In genomic region chr2:2899826-2900225, GRCh38 we compare ENCODE assay signal across 17 cellular contexts.
A peak's percentile ranks its signal among the peaks of the same experiment; 100 is the strongest.
DNase-seq lines count a peak whose midpoint lies in the region; ATAC-seq, FAIRE-seq and TF ChIP-seq lines count a peak whose summit lies in the region.
"Had no signal": no experiment of that assay in that cellular context is flagged by ENCODE, and none has a peak within 500 bp of the region (broad histone marks: within the 10 kb centered on the region; RNA-seq: fewer than 3 reads in every experiment).

No MANE protein-coding gene starts in this region.

- peak overlapping the region; percentile 30 for H3K27ac Mint-ChIP-seq in activated B cell treated with CpG ODN at 0.5 μM for 24 hours
- no peak overlapping the region for H3K27ac Mint-ChIP-seq in activated CD4-positive, alpha-beta T cell treated with anti-CD3 and anti-CD28 coated beads, Interleukin-2, amount 10 ng/mL, durations not matched to agents 7 days and 5 days
- H3K27ac Mint-ChIP-seq: CD8-positive, alpha-beta T cell had no signal

- intact Hi-C loops in activated B cell treated with CpG ODN at 0.5 μM for 24 hours (cut with micrococcal nuclease) = no loop called here
- intact Hi-C loops in lower leg skin (cut with DNase I; ENCODE audit: low total_unique reads) = no loop called here
- intact Hi-C loops in upper lobe of right lung (cut with DNase I) = no loop called here

- H3K36me3 ChIP-seq in upper lobe of right lung = no peaks in the 10 kb centered on the region
- H3K36me3 ChIP-seq: HAP-1, SJCRH30 had no signal

- TF ChIP-seq POLR2A in lower leg skin (IDR thresholded peaks at IDR 0.05) = no peak

- no peaks in the 10 kb centered on the region for H3K27me3 ChIP-seq in upper lobe of right lung
- H3K27me3 ChIP-seq: SJCRH30 had no signal

- H3K4me3 ChIP-seq in lower leg skin (ENCODE audit: low read depth, poor library complexity, severe bottlenecking) (no peak overlapping the region), upper lobe of right lung (no peak overlapping the region)
- H3K4me3 ChIP-seq: HAP-1, SJCRH30 had no signal

- ATAC-seq in activated B cell treated with CpG ODN at 0.5 μM for 24 hours (ENCODE audit: low read depth) (no peak), upper lobe of right lung (no peak)
- ATAC-seq: CD8-positive, alpha-beta T cell had no signal

- no peaks in the 10 kb centered on the region for H3K9me3 ChIP-seq in upper lobe of right lung
- H3K9me3 ChIP-seq: HAP-1, SJCRH30 had no signal

- no peak overlapping the region for H3K27ac ChIP-seq in upper lobe of right lung
- H3K27ac ChIP-seq: SJCRH30 had no signal

- CTCF ChIA-PET in activated B cell treated with CpG ODN at 0.5 μM for 24 hours (lab: Charles Lee) = no interaction called here
- CTCF ChIA-PET in activated CD4-positive, alpha-beta T cell treated with anti-CD3 and anti-CD28 coated beads, Interleukin-2, amount 10 ng/mL, durations not matched to agents 7 days and 5 days (lab: Charles Lee) = no interaction called here

- peak; percentile 47 for DNase-seq in activated effector memory CD4-positive, alpha-beta T cell treated with anti-CD3 and anti-CD28 coated beads, Interleukin-2, amount 50 U/mL, for 16 hours
- DNase-seq in activated effector memory CD4-positive, alpha-beta T cell treated with Interleukin-2 at 50 U/mL for 16 hours = no peak
- peak; percentile 15 for DNase-seq in NCI-H345 treated with DMSO at 0.1 percent for 48 hours (lab: John Stamatoyannopoulos, UW; ENCODE audit: unreplicated experiment)
- no peak for DNase-seq in activated B cell treated with CpG ODN at 0.5 μM for 24 hours
- DNase-seq in frontal cortex (ENCODE audit: low spot score in 2 of 2) = no peak
- DNase-seq in activated CD4-positive, alpha-beta T cell treated with anti-CD3 and anti-CD28 coated beads, Interleukin-2, amount 10 ng/mL, durations not matched to agents 7 days and 5 days = no peak
- no peak for DNase-seq in lower leg skin (ENCODE audit: low spot score in 2 of 2)
- no peak for DNase-seq in upper lobe of right lung
- DNase-seq: AML-193, Kasumi-1, NCI-H1105 treated with DMSO at 0.1 percent for 48 hours, NCI-H2029 treated with DMSO at 0.1 percent for 48 hours, NCI-H2227 treated with DMSO at 0.1 percent for 48 hours had no signal

- H3K27me3 Mint-ChIP-seq in activated B cell treated with CpG ODN at 0.5 μM for 24 hours = no peaks in the 10 kb centered on the region
- H3K27me3 Mint-ChIP-seq in activated CD4-positive, alpha-beta T cell treated with anti-CD3 and anti-CD28 coated beads, Interleukin-2, amount 10 ng/mL, durations not matched to agents 7 days and 5 days = no peaks in the 10 kb centered on the region

- WGBS in lower leg skin, 2 donors = 40 to 45% methylated on average over 4 of the region's 4 CpGs

- H3K4me1 Mint-ChIP-seq in activated B cell treated with CpG ODN at 0.5 μM for 24 hours = peaks cover 31% of the 10 kb centered on the region
- H3K4me1 Mint-ChIP-seq in activated CD4-positive, alpha-beta T cell treated with anti-CD3 and anti-CD28 coated beads, Interleukin-2, amount 10 ng/mL, durations not matched to agents 7 days and 5 days = peaks cover 12% of the 10 kb centered on the region

- FAIRE-seq in frontal cortex (lab: Jason Lieb, UNC) = no peak
- FAIRE-seq: D721Med had no signal

- H3K9me3 Mint-ChIP-seq in activated B cell treated with CpG ODN at 0.5 μM for 24 hours = no peaks in the 10 kb centered on the region
- H3K9me3 Mint-ChIP-seq in activated CD4-positive, alpha-beta T cell treated with anti-CD3 and anti-CD28 coated beads, Interleukin-2, amount 10 ng/mL, durations not matched to agents 7 days and 5 days = no peaks in the 10 kb centered on the region
- H3K9me3 Mint-ChIP-seq: CD8-positive, alpha-beta T cell had no signal

- no peak overlapping the region for H3K4me3 Mint-ChIP-seq in activated B cell treated with CpG ODN at 0.5 μM for 24 hours
- no peak overlapping the region for H3K4me3 Mint-ChIP-seq in activated CD4-positive, alpha-beta T cell treated with anti-CD3 and anti-CD28 coated beads, Interleukin-2, amount 10 ng/mL, durations not matched to agents 7 days and 5 days
- H3K4me3 Mint-ChIP-seq: CD8-positive, alpha-beta T cell had no signal

- no peaks in the 10 kb centered on the region for H3K36me3 Mint-ChIP-seq in activated B cell treated with CpG ODN at 0.5 μM for 24 hours (ENCODE audit: low read depth)
- H3K36me3 Mint-ChIP-seq in activated CD4-positive, alpha-beta T cell treated with anti-CD3 and anti-CD28 coated beads, Interleukin-2, amount 10 ng/mL, durations not matched to agents 7 days and 5 days (ENCODE audit: low read depth) = no peaks in the 10 kb centered on the region
- H3K36me3 Mint-ChIP-seq: CD8-positive, alpha-beta T cell had no signal

- H3K4me1 ChIP-seq in upper lobe of right lung = no peaks in the 10 kb centered on the region
- H3K4me1 ChIP-seq: HAP-1, SJCRH30 had no signal

- TF ChIP-seq CTCF in activated B cell treated with CpG ODN at 0.5 μM for 24 hours (IDR thresholded peaks at IDR 0.05) (no peak), lower leg skin (IDR thresholded peaks at IDR 0.05) (no peak), upper lobe of right lung (IDR thresholded peaks at IDR 0.05) (no peak)

- POLR2A ChIA-PET in activated B cell treated with CpG ODN at 0.5 μM for 24 hours (lab: Charles Lee) = no interaction called here
- POLR2A ChIA-PET in activated CD4-positive, alpha-beta T cell treated with anti-CD3 and anti-CD28 coated beads, Interleukin-2, amount 10 ng/mL, durations not matched to agents 7 days and 5 days (lab: Charles Lee) = no interaction called here

Comparison
In these comparisons a context has a peak if more than half of its experiments do, and no peak if none do; other contexts are left out.
1. DNase-seq: peak in activated effector memory CD4-positive, alpha-beta T cell treated with anti-CD3 and anti-CD28 coated beads, Interleukin-2, amount 50 U/mL, for 16 hours (single experiment) and NCI-H345 treated with DMSO at 0.1 percent for 48 hours (single experiment); none in activated effector memory CD4-positive, alpha-beta T cell treated with Interleukin-2 at 50 U/mL for 16 hours (single experiment), activated B cell treated with CpG ODN at 0.5 μM for 24 hours (single experiment), frontal cortex (0 of 2), activated CD4-positive, alpha-beta T cell treated with anti-CD3 and anti-CD28 coated beads, Interleukin-2, amount 10 ng/mL, durations not matched to agents 7 days and 5 days (single experiment), lower leg skin (0 of 2) and upper lobe of right lung (single experiment).